1 cellular context compared by ENCODE assay signal in the genomic region with DNA sequence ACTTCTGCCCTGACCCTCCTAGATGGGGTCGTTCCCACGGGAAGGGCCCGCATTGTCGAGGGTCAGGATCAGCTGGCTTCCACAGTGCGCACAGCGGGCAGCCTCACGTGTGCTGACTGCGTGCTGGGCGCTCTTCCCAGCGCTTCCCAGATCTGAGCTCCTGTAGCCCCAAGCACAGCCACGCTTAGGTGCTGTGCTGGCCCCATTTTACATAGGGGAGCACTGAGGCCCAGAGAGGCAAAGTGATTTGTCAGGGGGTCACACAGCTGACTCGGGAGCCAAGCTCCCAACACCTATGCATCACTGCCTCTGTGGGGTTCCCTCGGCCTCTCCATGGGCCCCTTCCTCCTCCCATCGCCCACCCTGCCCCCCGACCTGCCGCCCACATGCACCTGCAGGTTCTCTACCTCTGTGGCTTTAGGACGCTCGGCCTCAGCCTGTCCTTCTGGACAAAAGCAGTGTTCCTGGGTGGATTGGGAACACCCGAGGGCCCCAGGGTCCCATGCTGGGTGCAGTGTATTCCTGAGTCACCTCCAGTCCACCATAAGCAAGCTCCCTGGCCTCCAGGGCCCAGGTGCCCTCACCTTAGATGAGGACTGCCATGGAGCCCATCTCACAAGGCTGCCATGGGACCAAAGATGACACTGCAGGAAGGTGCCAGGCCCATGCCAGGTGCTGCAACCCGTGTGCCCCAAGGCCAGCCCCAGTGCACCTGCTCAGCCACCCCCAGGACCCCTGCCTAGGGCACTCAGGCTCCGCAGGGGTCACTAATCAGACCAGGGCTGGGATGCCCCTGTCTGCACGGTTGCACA.
TF ChIP-seq lines count a peak whose summit lies in the region.

No MANE protein-coding gene starts in this region.

TF ChIP-seq in GM23338, 12 proteins besides CTCF, POLR2A, EP300 and RAD21 (continued from another document):
- TF ChIP-seq REST (IDR thresholded peaks at IDR 0.05; ENCODE audit: unreplicated experiment) (no peak), EZH2phosphoT487 (IDR thresholded peaks at IDR 0.05; ENCODE audit: unreplicated experiment) (no peak), ZNF114 (CRISPR knock-in tag; IDR thresholded peaks at IDR 0.05) (no peak), ZNF331 (CRISPR knock-in tag; IDR thresholded peaks at IDR 0.05; ENCODE audit: low read depth) (no peak), NANOG (IDR thresholded peaks at IDR 0.05; ENCODE audit: borderline replicate concordance) (no peak), CREB1 (CRISPR knock-in tag; IDR thresholded peaks at IDR 0.05; ENCODE audit: low read depth) (no peak), JUNB (IDR thresholded peaks at IDR 0.05; ENCODE audit: unreplicated experiment) (no peak), STAT1 (IDR thresholded peaks at IDR 0.05; ENCODE audit: unreplicated experiment) (no peak)
- TF ChIP-seq, protein P1, sequence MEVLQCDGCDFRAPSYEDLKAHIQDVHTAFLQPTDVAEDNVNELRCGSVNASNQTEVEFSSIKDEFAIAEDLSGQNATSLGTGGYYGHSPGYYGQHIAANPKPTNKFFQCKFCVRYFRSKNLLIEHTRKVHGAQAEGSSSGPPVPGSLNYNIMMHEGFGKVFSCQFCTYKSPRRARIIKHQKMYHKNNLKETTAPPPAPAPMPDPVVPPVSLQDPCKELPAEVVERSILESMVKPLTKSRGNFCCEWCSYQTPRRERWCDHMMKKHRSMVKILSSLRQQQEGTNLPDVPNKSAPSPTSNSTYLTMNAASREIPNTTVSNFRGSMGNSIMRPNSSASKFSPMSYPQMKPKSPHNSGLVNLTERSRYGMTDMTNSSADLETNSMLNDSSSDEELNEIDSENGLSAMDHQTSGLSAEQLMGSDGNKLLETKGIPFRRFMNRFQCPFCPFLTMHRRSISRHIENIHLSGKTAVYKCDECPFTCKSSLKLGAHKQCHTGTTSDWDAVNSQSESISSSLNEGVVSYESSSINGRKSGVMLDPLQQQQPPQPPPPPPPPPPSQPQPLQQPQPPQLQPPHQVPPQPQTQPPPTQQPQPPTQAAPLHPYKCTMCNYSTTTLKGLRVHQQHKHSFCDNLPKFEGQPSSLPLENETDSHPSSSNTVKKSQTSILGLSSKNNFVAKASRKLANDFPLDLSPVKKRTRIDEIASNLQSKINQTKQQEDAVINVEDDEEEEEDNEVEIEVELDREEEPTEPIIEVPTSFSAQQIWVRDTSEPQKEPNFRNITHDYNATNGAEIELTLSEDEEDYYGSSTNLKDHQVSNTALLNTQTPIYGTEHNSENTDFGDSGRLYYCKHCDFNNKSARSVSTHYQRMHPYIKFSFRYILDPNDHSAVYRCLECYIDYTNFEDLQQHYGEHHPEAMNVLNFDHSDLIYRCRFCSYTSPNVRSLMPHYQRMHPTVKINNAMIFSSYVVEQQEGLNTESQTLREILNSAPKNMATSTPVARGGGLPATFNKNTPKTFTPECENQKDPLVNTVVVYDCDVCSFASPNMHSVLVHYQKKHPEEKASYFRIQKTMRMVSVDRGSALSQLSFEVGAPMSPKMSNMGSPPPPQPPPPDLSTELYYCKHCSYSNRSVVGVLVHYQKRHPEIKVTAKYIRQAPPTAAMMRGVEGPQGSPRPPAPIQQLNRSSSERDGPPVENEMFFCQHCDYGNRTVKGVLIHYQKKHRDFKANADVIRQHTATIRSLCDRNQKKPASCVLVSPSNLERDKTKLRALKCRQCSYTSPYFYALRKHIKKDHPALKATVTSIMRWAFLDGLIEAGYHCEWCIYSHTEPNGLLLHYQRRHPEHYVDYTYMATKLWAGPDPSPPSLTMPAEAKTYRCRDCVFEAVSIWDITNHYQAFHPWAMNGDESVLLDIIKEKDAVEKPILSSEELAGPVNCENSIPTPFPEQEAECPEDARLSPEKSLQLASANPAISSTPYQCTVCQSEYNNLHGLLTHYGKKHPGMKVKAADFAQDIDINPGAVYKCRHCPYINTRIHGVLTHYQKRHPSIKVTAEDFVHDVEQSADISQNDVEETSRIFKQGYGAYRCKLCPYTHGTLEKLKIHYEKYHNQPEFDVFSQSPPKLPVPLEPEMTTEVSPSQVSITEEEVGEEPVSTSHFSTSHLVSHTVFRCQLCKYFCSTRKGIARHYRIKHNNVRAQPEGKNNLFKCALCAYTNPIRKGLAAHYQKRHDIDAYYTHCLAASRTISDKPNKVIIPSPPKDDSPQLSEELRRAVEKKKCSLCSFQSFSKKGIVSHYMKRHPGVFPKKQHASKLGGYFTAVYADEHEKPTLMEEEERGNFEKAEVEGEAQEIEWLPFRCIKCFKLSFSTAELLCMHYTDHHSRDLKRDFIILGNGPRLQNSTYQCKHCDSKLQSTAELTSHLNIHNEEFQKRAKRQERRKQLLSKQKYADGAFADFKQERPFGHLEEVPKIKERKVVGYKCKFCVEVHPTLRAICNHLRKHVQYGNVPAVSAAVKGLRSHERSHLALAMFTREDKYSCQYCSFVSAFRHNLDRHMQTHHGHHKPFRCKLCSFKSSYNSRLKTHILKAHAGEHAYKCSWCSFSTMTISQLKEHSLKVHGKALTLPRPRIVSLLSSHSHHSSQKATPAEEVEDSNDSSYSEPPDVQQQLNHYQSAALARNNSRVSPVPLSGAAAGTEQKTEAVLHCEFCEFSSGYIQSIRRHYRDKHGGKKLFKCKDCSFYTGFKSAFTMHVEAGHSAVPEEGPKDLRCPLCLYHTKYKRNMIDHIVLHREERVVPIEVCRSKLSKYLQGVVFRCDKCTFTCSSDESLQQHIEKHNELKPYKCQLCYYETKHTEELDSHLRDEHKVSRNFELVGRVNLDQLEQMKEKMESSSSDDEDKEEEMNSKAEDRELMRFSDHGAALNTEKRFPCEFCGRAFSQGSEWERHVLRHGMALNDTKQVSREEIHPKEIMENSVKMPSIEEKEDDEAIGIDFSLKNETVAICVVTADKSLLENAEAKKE (CRISPR knock-in tag; IDR thresholded peaks at IDR 0.05): no peak
- TF ChIP-seq, protein P2, sequence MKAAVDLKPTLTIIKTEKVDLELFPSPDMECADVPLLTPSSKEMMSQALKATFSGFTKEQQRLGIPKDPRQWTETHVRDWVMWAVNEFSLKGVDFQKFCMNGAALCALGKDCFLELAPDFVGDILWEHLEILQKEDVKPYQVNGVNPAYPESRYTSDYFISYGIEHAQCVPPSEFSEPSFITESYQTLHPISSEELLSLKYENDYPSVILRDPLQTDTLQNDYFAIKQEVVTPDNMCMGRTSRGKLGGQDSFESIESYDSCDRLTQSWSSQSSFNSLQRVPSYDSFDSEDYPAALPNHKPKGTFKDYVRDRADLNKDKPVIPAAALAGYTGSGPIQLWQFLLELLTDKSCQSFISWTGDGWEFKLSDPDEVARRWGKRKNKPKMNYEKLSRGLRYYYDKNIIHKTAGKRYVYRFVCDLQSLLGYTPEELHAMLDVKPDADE (IDR thresholded peaks at IDR 0.05): no peak
